Comparison of ENCODE assay signal across 1 cellular context in genomic region chr3:149777414-149778214, GRCh38.
TF ChIP-seq lines count a peak whose summit lies in the region.

No MANE protein-coding gene starts in this region.

TF ChIP-seq in H1, 55 proteins besides CTCF, POLR2A, EP300 and RAD21:
- TF ChIP-seq CTBP2 (IDR thresholded peaks at IDR 0.05; ENCODE audit: borderline replicate concordance, insufficient read depth, insufficient read length, low read length) (no peak), TEAD4 (IDR thresholded peaks at IDR 0.05; ENCODE audit: low read depth, low read length) (0 out of 2 replicates have a peak, but pooled peaks have one; percentile 20)
TF ChIP-seq in H1: peak in this region for 1.
